Comparison of ENCODE assay signal across 14 cellular contexts in the genomic region with DNA sequence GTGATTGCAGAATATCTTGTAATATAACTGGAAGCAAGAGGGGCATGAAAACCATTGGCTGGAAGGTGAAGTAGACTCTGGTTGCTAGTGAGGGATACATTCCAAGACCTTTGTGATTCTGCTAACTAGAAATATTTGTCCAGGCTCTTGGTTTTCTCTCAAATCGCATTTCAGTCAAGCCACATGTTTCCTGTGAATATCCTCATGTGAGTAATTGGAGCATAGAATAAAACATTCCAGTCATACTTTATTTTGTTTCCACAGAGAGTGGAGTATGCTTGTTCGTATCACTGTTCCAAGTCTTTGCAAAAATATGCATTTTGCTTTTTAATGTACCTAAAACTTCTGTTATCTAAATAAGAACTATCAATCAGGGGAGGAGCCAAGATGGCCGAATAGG.
"Had no signal": no experiment of that assay in that cellular context is flagged by ENCODE, and none has a peak within 500 bp of the region (broad histone marks: within the 10 kb centered on the region; RNA-seq: fewer than 3 reads in every experiment).

No MANE protein-coding gene starts in this region.

- H3K9me3 ChIP-seq: gastrocnemius medialis, vagina had no signal

- H2AFZ ChIP-seq: parathyroid adenoma had no signal

- H3K4me1 ChIP-seq: gastrocnemius medialis, heart right ventricle, parathyroid adenoma, vagina had no signal

- H3K9ac ChIP-seq: parathyroid adenoma had no signal

- H3K27me3 ChIP-seq: dorsolateral prefrontal cortex, gastrocnemius medialis, heart right ventricle, tibial artery, vagina had no signal

- H3K36me3 ChIP-seq: gastrocnemius medialis, heart right ventricle, tibial artery, vagina had no signal

- H3K79me2 ChIP-seq: parathyroid adenoma had no signal

- ATAC-seq: activated CD8-positive, alpha-beta T cell treated with anti-CD3 and anti-CD28 coated beads, Interleukin-2, amount 10 ng/mL, durations not matched to agents 7 days and 5 days; gastrocnemius medialis; heart right ventricle; stimulated activated effector memory CD8-positive, alpha-beta T cell treated with anti-CD3 and anti-CD28 coated beads, Interleukin-12 subunit alpha, Interleukin-12 subunit beta, amount 100 ng/mL, for 72 hours had no signal

- H3K27ac ChIP-seq: dorsolateral prefrontal cortex, gastrocnemius medialis, heart right ventricle, parathyroid adenoma, tibial artery, vagina had no signal

- H3K4me2 ChIP-seq: smooth muscle cell had no signal

- H3K4me3 ChIP-seq: dorsolateral prefrontal cortex, gastrocnemius medialis, heart right ventricle, smooth muscle cell, tibial artery, vagina had no signal

- DNase-seq: activated CD4-positive, alpha-beta T cell treated with anti-CD3 and anti-CD28 coated beads for 48 hours; activated CD8-positive, alpha-beta memory T cell treated with anti-CD3 and anti-CD28 coated beads, Interleukin-2, amount 50 U/mL, for 48 hours; activated CD8-positive, alpha-beta T cell treated with anti-CD3 and anti-CD28 coated beads, Interleukin-2, amount 10 ng/mL, durations not matched to agents 7 days and 5 days; activated naive CD8-positive, alpha-beta T cell treated with anti-CD3 and anti-CD28 coated beads, Interleukin-2, amount 10 ng/mL, durations not matched to agents 7 days and 5 days; dorsolateral prefrontal cortex; gastrocnemius medialis; heart right ventricle; mesendoderm; retina; tibial artery had no signal
